In genomic region chr6:100426689-100427338, GRCh38 we compare ENCODE assay signal across 19 cellular contexts. TPM values are rescaled to one million over a fixed set of nuclear protein-coding genes. Genes with fewer than 3 reads are reported as not detected.
DNase-seq lines count a peak whose midpoint lies in the region; ATAC-seq, FAIRE-seq and TF ChIP-seq lines count a peak whose summit lies in the region.
"Had no signal": no experiment of that assay in that cellular context is flagged by ENCODE, and none has a peak within 500 bp of the region (broad histone marks: within the 10 kb centered on the region; RNA-seq: fewer than 3 reads in every experiment).

No MANE protein-coding gene starts in this region.

- peaks cover 4% of the 10 kb centered on the region; the same call in 1 of the 2 replicates for H3K9me3 Mint-ChIP-seq in WTC11
- no peaks in the 10 kb centered on the region for H3K9me3 Mint-ChIP-seq in neural progenitor cell
- H3K9me3 Mint-ChIP-seq in activated CD4-positive, alpha-beta memory T cell treated with anti-CD3 and anti-CD28 coated beads, Interleukin-2, amount 10 ng/mL, durations not matched to agents 7 days and 5 days, result no peaks in the 10 kb centered on the region

- H3K27me3 Mint-ChIP-seq in WTC11 (ENCODE audit: low read depth) (no peaks in the 10 kb centered on the region), neural progenitor cell (ENCODE audit: insufficient read depth, low read depth) (no peaks in the 10 kb centered on the region)
- H3K27me3 Mint-ChIP-seq in activated CD4-positive, alpha-beta memory T cell treated with anti-CD3 and anti-CD28 coated beads, Interleukin-2, amount 10 ng/mL, durations not matched to agents 7 days and 5 days, result peaks cover 12% of the 10 kb centered on the region

- peak overlapping the region; percentile 5 for H3K4me2 ChIP-seq in neural progenitor cell
- H3K4me2 ChIP-seq: A549, KMS-11 had no signal

- H3K27ac ChIP-seq in neural progenitor cell, result no peak overlapping the region
- H3K27ac ChIP-seq: A549, KMS-11 had no signal

- no peaks in the 10 kb centered on the region for H3K36me3 ChIP-seq in neural progenitor cell

- CTCF ChIA-PET in WTC11 (lab: Charles Lee), result interaction anchor here (1.8 kb wide), 1 partner anchor 34 kb away, joined by 12 read pairs; no protein-coding TSS in a partner anchor
- CTCF ChIA-PET in activated CD4-positive, alpha-beta memory T cell treated with anti-CD3 and anti-CD28 coated beads, Interleukin-2, amount 10 ng/mL, durations not matched to agents 7 days and 5 days (lab: Charles Lee), result no interaction called here

- H3K4me1 Mint-ChIP-seq in WTC11, result peaks cover 21% of the 10 kb centered on the region
- peaks cover 9% of the 10 kb centered on the region for H3K4me1 Mint-ChIP-seq in neural progenitor cell
- no peaks in the 10 kb centered on the region for H3K4me1 Mint-ChIP-seq in activated CD4-positive, alpha-beta memory T cell treated with anti-CD3 and anti-CD28 coated beads, Interleukin-2, amount 10 ng/mL, durations not matched to agents 7 days and 5 days
- H3K4me1 Mint-ChIP-seq: CD14-positive monocyte had no signal

- no peaks in the 10 kb centered on the region for H3K27me3 ChIP-seq in neural progenitor cell

- H2AFZ ChIP-seq in neural progenitor cell (replicated peaks), result peak overlapping the region; percentile 61

- peak; percentile 66 for ATAC-seq in WTC11
- no peak for ATAC-seq in GM19328 (IDR thresholded peaks at IDR 0.05; ENCODE audit: unreplicated experiment)
- ATAC-seq: A549, HepG2 had no signal

- H3K4me3 Mint-ChIP-seq in WTC11 (no peak overlapping the region), neural progenitor cell (no peak overlapping the region)
- no peak overlapping the region for H3K4me3 Mint-ChIP-seq in activated CD4-positive, alpha-beta memory T cell treated with anti-CD3 and anti-CD28 coated beads, Interleukin-2, amount 10 ng/mL, durations not matched to agents 7 days and 5 days
- H3K4me3 Mint-ChIP-seq: CD14-positive monocyte had no signal

- no peaks in the 10 kb centered on the region for H4K20me1 ChIP-seq in neural progenitor cell (ENCODE audit: low read depth)

- no peaks in the 10 kb centered on the region for H3F3A ChIP-seq in neural progenitor cell (ENCODE audit: low read depth)

- H3K4me3 ChIP-seq in neural progenitor cell, result no peak overlapping the region
- H3K4me3 ChIP-seq: A549 had no signal

- peaks cover 13% of the 10 kb centered on the region for H3K4me1 ChIP-seq in neural progenitor cell

- no peak overlapping the region for H3K9ac ChIP-seq in neural progenitor cell
- H3K9ac ChIP-seq: KMS-11 had no signal

- H3K9me3 ChIP-seq in neural progenitor cell (ENCODE audit: low read depth), result no peaks in the 10 kb centered on the region
- H3K9me3 ChIP-seq: A549, Caco-2 had no signal

- TF ChIP-seq CTCF in D721Med (IDR thresholded peaks at IDR 0.05; ENCODE audit: insufficient read depth, missing control alignments), result no peak
- TF ChIP-seq CTCF in WTC11 (IDR thresholded peaks at IDR 0.05), result no peak
- TF ChIP-seq CTCF in neural progenitor cell (IDR thresholded peaks at IDR 0.05), result no peak

- DNase-seq in D721Med (ENCODE audit: insufficient read length, low spot score) (no peak), M059J (ENCODE audit: low read depth) (peak; percentile 17), WTC11 (ENCODE audit: low spot score) (no peak), neural progenitor cell (ENCODE audit: low spot score) (no peak), T-helper 1 cell (no peak)
- no peak for DNase-seq in activated CD4-positive, alpha-beta memory T cell treated with anti-CD3 and anti-CD28 coated beads, Interleukin-2, amount 10 ng/mL, durations not matched to agents 7 days and 5 days
- no peak for DNase-seq in activated CD8-positive, alpha-beta memory T cell treated with anti-CD3 and anti-CD28 coated beads, Interleukin-2, amount 50 U/mL, for 4 hours
- DNase-seq: Caco-2, NCI-H2029 treated with DMSO at 0.1 percent for 48 hours, NCI-H345, NCI-H774 had no signal

- H3K27ac Mint-ChIP-seq in WTC11, result no peak overlapping the region
- H3K27ac Mint-ChIP-seq in neural progenitor cell, result no peak overlapping the region
- H3K27ac Mint-ChIP-seq in activated CD4-positive, alpha-beta memory T cell treated with anti-CD3 and anti-CD28 coated beads, Interleukin-2, amount 10 ng/mL, durations not matched to agents 7 days and 5 days, result no peak overlapping the region

- no peaks in the 10 kb centered on the region for H3K36me3 Mint-ChIP-seq in WTC11
- peaks cover 1% of the 10 kb centered on the region for H3K36me3 Mint-ChIP-seq in neural progenitor cell
- H3K36me3 Mint-ChIP-seq in activated CD4-positive, alpha-beta memory T cell treated with anti-CD3 and anti-CD28 coated beads, Interleukin-2, amount 10 ng/mL, durations not matched to agents 7 days and 5 days (ENCODE audit: low read depth), result no peaks in the 10 kb centered on the region
- H3K36me3 Mint-ChIP-seq: CD14-positive monocyte had no signal

- peak; percentile 92 for FAIRE-seq in D721Med (lab: Jason Lieb, UNC)
- FAIRE-seq: A549, GM12892, HepG2 had no signal

- no peaks in the 10 kb centered on the region for H3K79me2 ChIP-seq in neural progenitor cell (ENCODE audit: low read depth)

- POLR2A ChIA-PET in WTC11 (lab: Charles Lee), result no interaction called here
- POLR2A ChIA-PET in activated CD4-positive, alpha-beta memory T cell treated with anti-CD3 and anti-CD28 coated beads, Interleukin-2, amount 10 ng/mL, durations not matched to agents 7 days and 5 days (lab: Charles Lee), result interaction anchor here (1.0 kb wide), 1 partner anchor 10 kb away, joined by 3 read pairs; no protein-coding TSS in a partner anchor

TF ChIP-seq in WTC11, 78 proteins besides CTCF, POLR2A, EP300 and RAD21:
- TF ChIP-seq NR2C2 (CRISPR knock-in tag; IDR thresholded peaks at IDR 0.05), result no peak
- TF ChIP-seq PREB (CRISPR knock-in tag; IDR thresholded peaks at IDR 0.05; ENCODE audit: borderline replicate concordance), result no peak
- TF ChIP-seq TP53 (CRISPR knock-in tag; IDR thresholded peaks at IDR 0.05), result no peak
- TF ChIP-seq ATF2 (CRISPR knock-in tag; IDR thresholded peaks at IDR 0.05; ENCODE audit: borderline replicate concordance, low read depth), result no peak
- TF ChIP-seq ZBTB43 (CRISPR knock-in tag; IDR thresholded peaks at IDR 0.05), result no peak
- TF ChIP-seq SP1 (CRISPR knock-in tag; conservative IDR thresholded peaks at IDR 0.05), result no peak
- no peak for TF ChIP-seq NR1H2 (CRISPR knock-in tag; IDR thresholded peaks at IDR 0.05)
- no peak for TF ChIP-seq ZNF232 (CRISPR knock-in tag; IDR thresholded peaks at IDR 0.05)
- TF ChIP-seq ZNF425 (CRISPR knock-in tag; conservative IDR thresholded peaks at IDR 0.05), result no peak

RNA-seq across cellular contexts. Expression of gene SIM1, which starts 37.9 kb away (rescaled TPM):
- 6.0 and 7.8 TPM in 2 replicates for total RNA-seq in M059J (2014; rRNA removed; shearing (Covaris generic))
- total RNA-seq in WTC11 (2021) (0.09 to 0.11 TPM (median 0.11 TPM) in 3 replicates), neural progenitor cell (ENCODE audit: low replicate concordance) (not detected in 2 replicates)
- under 1 TPM; 0.08 to 0.30 TPM for total RNA-seq in activated CD4-positive, alpha-beta memory T cell treated with anti-CD3 and anti-CD28 coated beads, Interleukin-2, amount 10 ng/mL, durations not matched to agents 7 days and 5 days
- total RNA-seq: Caco-2, H4, HepG2, OCI-LY7 had no signal
